In genomic region chr19:1017906-1018305, GRCh38 we compare ENCODE assay signal across 2 cellular contexts.
TF ChIP-seq lines count a peak whose summit lies in the region.

No MANE protein-coding gene starts in this region.

TF ChIP-seq in K562, 482 proteins besides CTCF, POLR2A, EP300 and RAD21:
- TF ChIP-seq TCF15 (CRISPR knock-in tag; IDR thresholded peaks at IDR 0.05): no peak
- TF ChIP-seq RBFOX2 (IDR thresholded peaks at IDR 0.05; ENCODE audit: low read depth, low read length): peak; percentile 47; the same call in 1 of the 2 replicates
- no peak for TF ChIP-seq CTBP1 (IDR thresholded peaks at IDR 0.05; ENCODE audit: borderline replicate concordance)
- TF ChIP-seq PML (IDR thresholded peaks at IDR 0.05; ENCODE audit: low read length): 0 out of 2 replicates have a peak, but pooled peaks have one; percentile 8
- 0 out of 2 replicates have a peak, but pooled peaks have one; percentile 8 for TF ChIP-seq KAT7 (CRISPR knock-in tag; IDR thresholded peaks at IDR 0.05; ENCODE audit: borderline replicate concordance)

TF ChIP-seq in GM12891, 5 proteins besides CTCF, POLR2A, EP300 and RAD21:
- no peak for TF ChIP-seq PAX5 (IDR thresholded peaks at IDR 0.05; ENCODE audit: insufficient read depth, low read length, severe bottlenecking)
- no peak for TF ChIP-seq TAF1 (IDR thresholded peaks at IDR 0.05; ENCODE audit: low read depth, low read length)
- TF ChIP-seq POLR2AphosphoS5 (IDR thresholded peaks at IDR 0.05; ENCODE audit: low read depth, low read length): no peak
- no peak for TF ChIP-seq SPI1 (IDR thresholded peaks at IDR 0.05; ENCODE audit: low read depth, low read length)
- no peak for TF ChIP-seq POU2F2 (IDR thresholded peaks at IDR 0.05; ENCODE audit: low read depth, low read length)
TF ChIP-seq in GM12891: peak in this region for 0.
